ENCODE assay signal across 15 cellular contexts in the genomic region with DNA sequence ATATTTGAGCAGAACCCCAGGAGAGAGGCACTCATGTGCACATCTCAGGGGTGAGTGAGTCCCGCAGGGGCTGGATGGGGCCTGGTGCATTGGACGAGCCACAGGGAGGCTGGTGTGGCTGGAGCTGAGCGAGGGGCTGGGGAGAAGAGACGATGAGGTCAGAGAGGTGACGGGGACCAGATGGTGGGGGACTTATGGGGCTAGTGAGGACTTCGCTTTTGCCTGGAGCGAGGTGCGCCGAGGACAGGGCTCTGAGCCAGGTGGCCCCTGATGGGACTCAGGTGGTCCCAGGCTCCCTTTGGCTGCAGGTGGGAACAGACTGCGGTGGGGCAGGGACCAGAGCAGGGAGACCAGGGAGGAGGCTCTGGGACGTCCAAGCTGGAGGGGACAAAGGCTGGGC. TPM values are rescaled to one million over a fixed set of nuclear protein-coding genes. Genes with fewer than 3 reads are reported as not detected.
"Had no signal": no experiment of that assay in that cellular context is flagged by ENCODE, and none has a peak within 500 bp of the region (broad histone marks: within the 10 kb centered on the region; RNA-seq: fewer than 3 reads in every experiment).

No MANE protein-coding gene starts in this region.

- H3K4me1 ChIP-seq: upper lobe of right lung had no signal

- H3K9me3 Mint-ChIP-seq: stimulated activated memory B cell treated with anti-CD40 and anti-IgM and Interleukin-4, amounts not matched to agents 10 μg/mL and 1 μg/mL and 100 μg/mL, for 72 hours; T-cell had no signal

- H3K36me3 Mint-ChIP-seq: activated naive CD4-positive, alpha-beta T cell treated with anti-CD3 and anti-CD28 coated beads, Interleukin-2, amount 10 ng/mL, durations not matched to agents 7 days and 5 days; brain; naive B cell; stimulated activated memory B cell treated with anti-CD40 and anti-IgM and Interleukin-4, amounts not matched to agents 10 μg/mL and 1 μg/mL and 100 μg/mL, for 72 hours; T-cell had no signal

- H3K9me3 ChIP-seq: upper lobe of right lung had no signal

- H3K4me1 Mint-ChIP-seq: activated naive CD4-positive, alpha-beta T cell treated with anti-CD3 and anti-CD28 coated beads, Interleukin-2, amount 10 ng/mL, durations not matched to agents 7 days and 5 days; brain; stimulated activated memory B cell treated with anti-CD40 and anti-IgM and Interleukin-4, amounts not matched to agents 10 μg/mL and 1 μg/mL and 100 μg/mL, for 72 hours; T-cell had no signal

- H3K4me2 ChIP-seq: hepatocyte had no signal

- H3K27ac Mint-ChIP-seq: activated naive CD4-positive, alpha-beta T cell treated with anti-CD3 and anti-CD28 coated beads, Interleukin-2, amount 10 ng/mL, durations not matched to agents 7 days and 5 days; stimulated activated memory B cell treated with anti-CD40 and anti-IgM and Interleukin-4, amounts not matched to agents 10 μg/mL and 1 μg/mL and 100 μg/mL, for 72 hours; T-cell; WTC11 had no signal

- DNase-seq: activated CD4-positive, alpha-beta T cell treated with anti-CD3 and anti-CD28 coated beads for 48 hours; activated naive CD4-positive, alpha-beta T cell treated with anti-CD3 and anti-CD28 coated beads, Interleukin-2, amount 10 ng/mL, durations not matched to agents 7 days and 5 days; kidney glomerular epithelial cell; midbrain; naive B cell; T-cell; T1000; upper lobe of right lung had no signal

- H2AFZ ChIP-seq: hepatocyte had no signal

- H3K27ac ChIP-seq: hepatocyte, upper lobe of right lung had no signal

- H3K36me3 ChIP-seq: upper lobe of right lung had no signal

- H3K79me2 ChIP-seq: hepatocyte had no signal

- H3K4me3 ChIP-seq: hepatocyte, upper lobe of right lung had no signal

- H3K27me3 ChIP-seq: hepatocyte, upper lobe of right lung had no signal

- H3K4me3 Mint-ChIP-seq: activated naive CD4-positive, alpha-beta T cell treated with anti-CD3 and anti-CD28 coated beads, Interleukin-2, amount 10 ng/mL, durations not matched to agents 7 days and 5 days; brain; naive B cell; stimulated activated memory B cell treated with anti-CD40 and anti-IgM and Interleukin-4, amounts not matched to agents 10 μg/mL and 1 μg/mL and 100 μg/mL, for 72 hours; T-cell; WTC11 had no signal

- ATAC-seq: right cardiac atrium; stimulated activated memory B cell treated with anti-CD40 and anti-IgM and Interleukin-4, amounts not matched to agents 10 μg/mL and 1 μg/mL and 100 μg/mL, for 72 hours; T-cell; upper lobe of right lung; WTC11 had no signal

RNA-seq across cellular contexts. Expression of a gene that starts 6.9 kb away (rescaled TPM):
- total RNA-seq: posterior vena cava, SK-MEL-5 had no signal

RNA-seq across cellular contexts. Expression of a gene that starts 29.9 kb away (rescaled TPM):
- total RNA-seq: SK-MEL-5 had no signal

RNA-seq across cellular contexts. Expression of a gene that starts 34.3 kb away (rescaled TPM):
- total RNA-seq: SK-MEL-5 had no signal
